Comparison of ENCODE assay signal across 8 cellular contexts in genomic region chr19:34998777-34999497, GRCh38. TPM values are rescaled to one million over a fixed set of nuclear protein-coding genes. Genes with fewer than 3 reads are reported as not detected.
A peak's percentile ranks its signal among the peaks of the same experiment; 100 is the strongest.
DNase-seq lines count a peak whose midpoint lies in the region; ATAC-seq and TF ChIP-seq lines count a peak whose summit lies in the region.

No MANE protein-coding gene starts in this region.

- ATAC-seq in activated naive CD8-positive, alpha-beta T cell treated with anti-CD3 and anti-CD28 coated beads, Interleukin-2, amount 10 ng/mL, durations not matched to agents 7 days and 5 days (ENCODE audit: low read depth), result no peak
- no peak for ATAC-seq in stimulated activated naive CD8-positive, alpha-beta T cell treated with anti-CD3 and anti-CD28 coated beads, Interleukin-15, Interleukin-2, amounts not matched to agents 100 U/mL and 50 U/mL, for 24 hours

- intact Hi-C loops in head of caudate nucleus (cut with DNase I), result no loop called here

- POLR2A ChIA-PET in activated naive CD8-positive, alpha-beta T cell treated with anti-CD3 and anti-CD28 coated beads, Interleukin-2, amount 10 ng/mL, durations not matched to agents 7 days and 5 days (lab: Charles Lee), result interaction anchor here (0.7 to 4.0 kb wide), 4 partner anchors 9 to 35 kb away, joined by 3 to 21 read pairs (median 7); partner anchors contain the start of gene ZNF792

- H3K36me3 Mint-ChIP-seq in activated naive CD8-positive, alpha-beta T cell treated with anti-CD3 and anti-CD28 coated beads, Interleukin-2, amount 10 ng/mL, durations not matched to agents 7 days and 5 days, result peaks cover 20% of the 10 kb centered on the region

- H3K9me3 ChIP-seq in iPS-18c (ENCODE audit: control insufficient read depth, insufficient read depth, low read length), result no peaks in the 10 kb centered on the region

- H3K27ac Mint-ChIP-seq in activated naive CD8-positive, alpha-beta T cell treated with anti-CD3 and anti-CD28 coated beads, Interleukin-2, amount 10 ng/mL, durations not matched to agents 7 days and 5 days, result peak overlapping the region; percentile 87

- H3K4me3 Mint-ChIP-seq in activated naive CD8-positive, alpha-beta T cell treated with anti-CD3 and anti-CD28 coated beads, Interleukin-2, amount 10 ng/mL, durations not matched to agents 7 days and 5 days, result peak overlapping the region; percentile 91

- H3K4me3 ChIP-seq in HFF-Myc (replicated peaks; ENCODE audit: low read depth, low read length) (peak overlapping the region; percentile 86), iPS-18c (ENCODE audit: insufficient read depth, low read depth, low read length) (peak overlapping the region; percentile 68)

- peaks cover 52% of the 10 kb centered on the region for H3K4me1 Mint-ChIP-seq in activated naive CD8-positive, alpha-beta T cell treated with anti-CD3 and anti-CD28 coated beads, Interleukin-2, amount 10 ng/mL, durations not matched to agents 7 days and 5 days

- DNase-seq in HFF-Myc (ENCODE audit: extremely low read depth, low read depth), result no peak
- no peak for DNase-seq in activated naive CD8-positive, alpha-beta T cell treated with anti-CD3 and anti-CD28 coated beads, Interleukin-2, amount 10 ng/mL, durations not matched to agents 7 days and 5 days
- peak; percentile 44 for DNase-seq in stimulated activated naive CD8-positive, alpha-beta T cell treated with anti-CD3 and anti-CD28 coated beads, Interleukin-15, Interleukin-2, amounts not matched to agents 100 U/mL and 50 U/mL, for 24 hours
- no peak for DNase-seq in GM03348 (ENCODE audit: low spot score)
- DNase-seq in effector CD8-positive, alpha-beta T cell (lab: John Stamatoyannopoulos, UW), result no peak
- no peak for DNase-seq in epidermal melanocyte (ENCODE audit: insufficient read length, low spot score)
- no peak for DNase-seq in head of caudate nucleus

- H3K9me3 Mint-ChIP-seq in activated naive CD8-positive, alpha-beta T cell treated with anti-CD3 and anti-CD28 coated beads, Interleukin-2, amount 10 ng/mL, durations not matched to agents 7 days and 5 days, result no peaks in the 10 kb centered on the region

- no peak for TF ChIP-seq CTCF in HFF-Myc (IDR thresholded peaks at IDR 0.05; ENCODE audit: low read depth, low read length, missing control alignments)

- H3K27me3 Mint-ChIP-seq in activated naive CD8-positive, alpha-beta T cell treated with anti-CD3 and anti-CD28 coated beads, Interleukin-2, amount 10 ng/mL, durations not matched to agents 7 days and 5 days, result no peaks in the 10 kb centered on the region

RNA-seq across cellular contexts. Expression of gene GRAMD1A, which starts 1.2 kb away (rescaled TPM):
- 100 to 1,000 TPM; 173 to 187 TPM for total RNA-seq in activated naive CD8-positive, alpha-beta T cell treated with anti-CD3 and anti-CD28 coated beads, Interleukin-2, amount 10 ng/mL, durations not matched to agents 7 days and 5 days

RNA-seq across cellular contexts. Expression of gene SCN1B, which starts 31.3 kb away (rescaled TPM):
- 1 to 10 TPM in 1 of 2 experiments, under 1 TPM in 1; 0.85 to 1.2 TPM for total RNA-seq in activated naive CD8-positive, alpha-beta T cell treated with anti-CD3 and anti-CD28 coated beads, Interleukin-2, amount 10 ng/mL, durations not matched to agents 7 days and 5 days

RNA-seq across cellular contexts. Expression of gene ZNF792, which starts 34.9 kb away (rescaled TPM):
- total RNA-seq in activated naive CD8-positive, alpha-beta T cell treated with anti-CD3 and anti-CD28 coated beads, Interleukin-2, amount 10 ng/mL, durations not matched to agents 7 days and 5 days, result 10 to 100 TPM; 21.4 to 24.9 TPM

RNA-seq across cellular contexts. Expression of gene HPN, which starts 42.6 kb away (rescaled TPM):
- total RNA-seq in activated naive CD8-positive, alpha-beta T cell treated with anti-CD3 and anti-CD28 coated beads, Interleukin-2, amount 10 ng/mL, durations not matched to agents 7 days and 5 days, result under 1 TPM in 1 of 2 experiments, not detected in 1; 0.20 TPM
